ENCODE assay signal across 1 cellular context in the genomic region with DNA sequence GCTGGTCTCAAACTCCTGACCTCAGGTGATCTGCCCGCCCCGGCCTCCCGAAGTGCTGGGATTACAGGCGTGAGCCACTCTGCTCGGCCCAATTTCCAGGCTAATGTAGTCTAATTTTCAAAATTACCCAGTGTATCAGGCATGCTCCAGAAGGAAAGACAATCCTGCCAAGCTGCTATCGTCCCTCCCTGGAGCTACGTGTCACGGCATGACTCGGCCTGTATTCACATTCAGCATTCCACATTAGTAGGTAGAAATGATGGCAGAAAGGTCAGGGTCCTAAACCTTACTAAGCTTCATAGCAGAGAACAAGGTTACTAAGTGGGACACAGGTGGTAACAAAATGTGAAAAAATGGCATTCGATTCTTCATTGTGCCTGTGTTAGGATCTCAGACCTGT. TPM values are rescaled to one million over a fixed set of nuclear protein-coding genes. Genes with fewer than 3 reads are reported as not detected.
"Had no signal": no experiment of that assay in that cellular context is flagged by ENCODE, and none has a peak within 500 bp of the region (broad histone marks: within the 10 kb centered on the region; RNA-seq: fewer than 3 reads in every experiment).

No MANE protein-coding gene starts in this region.

RNA-seq across cellular contexts. Expression of a gene that starts 36.9 kb away (rescaled TPM):
- total RNA-seq: HT-29 had no signal
